20 cellular contexts compared by ENCODE assay signal in genomic region chr13:95217920-95218830, GRCh38.
DNase-seq lines count a peak whose midpoint lies in the region; ATAC-seq, FAIRE-seq and TF ChIP-seq lines count a peak whose summit lies in the region.
"Had no signal": no experiment of that assay in that cellular context is flagged by ENCODE, and none has a peak within 500 bp of the region (broad histone marks: within the 10 kb centered on the region; RNA-seq: fewer than 3 reads in every experiment).

No MANE protein-coding gene starts in this region.

- peak overlapping the region; percentile 25 for H3K4me2 ChIP-seq in PC-9

- BruUV-seq in PC-9 (replicated peaks; lab: Mats Ljungman, UMichigan): no TSS peak

- peaks cover 18% of the 10 kb centered on the region for H3F3A ChIP-seq in PC-9 (ENCODE audit: insufficient read depth, low read depth)

- H3K4me3 ChIP-seq in PC-9: no peak overlapping the region

- no peaks in the 10 kb centered on the region for H3K9me3 ChIP-seq in PC-9 (ENCODE audit: insufficient read depth, low read depth)

- H2AFZ ChIP-seq in PC-9: no peak overlapping the region

- CTCF ChIA-PET in PC-9 (lab: Charles Lee): no interaction called here

- H3K27me3 ChIP-seq in PC-9 (ENCODE audit: insufficient read depth, low read depth): no peaks in the 10 kb centered on the region

- peak overlapping the region; percentile 25 for H3K27ac ChIP-seq in PC-9

- no peak for TF ChIP-seq CTCF in PC-9 (conservative IDR thresholded peaks at IDR 0.05)

- POLR2A ChIA-PET in PC-9 (lab: Charles Lee; ENCODE audit: unreplicated experiment): no interaction called here

- no peak for ATAC-seq in HG02759 (IDR thresholded peaks at IDR 0.05; ENCODE audit: unreplicated experiment)

- peak; percentile 90 for FAIRE-seq in islet of Langerhans (lab: Jason Lieb, UNC)
- FAIRE-seq: H1 had no signal

- H4K20me1 ChIP-seq in PC-9 (ENCODE audit: insufficient read depth): no peaks in the 10 kb centered on the region

- intact Hi-C loops in PC-9 (cut with micrococcal nuclease; ENCODE audit: unreplicated experiment): no loop called here
- intact Hi-C loops in posterior cingulate gyrus (cut with DNase I): no loop called here

- no peaks in the 10 kb centered on the region for H3K9me2 ChIP-seq in PC-9 (ENCODE audit: insufficient read depth)

- H3K4me1 ChIP-seq in PC-9 (replicated peaks; ENCODE audit: insufficient read depth): peaks cover 54% of the 10 kb centered on the region

- in situ Hi-C loops in Caki2 (cut with HindIII; ENCODE audit: low pct_unique_long_range_greater_than_20kb, low sequenced_read_pairs): no loop called here

- DNase-seq in Caki2 (ENCODE audit: low read depth): peak; percentile 29
- DNase-seq in HT-29 (ENCODE audit: low spot score): peak; percentile 49
- DNase-seq in PC-9: peak in 1 of 2 experiments; percentile 91
- DNase-seq in posterior cingulate gyrus: no peak
- DNase-seq in NK-92 treated with Interleukin-12 subunit alpha and Interleukin-12 subunit beta, amount 100 ng/mL, for 24 hours (lab: John Stamatoyannopoulos, UW): no peak
- no peak for DNase-seq in GOT3 (lab: John Stamatoyannopoulos, UW)
- DNase-seq: ACHN, AML-193, COR-L47, DMS79, Karpas-422, MM.1S, NCI-H1105 treated with DMSO at 0.1 percent for 48 hours, NCI-H187 treated with DMSO at 0.1 percent for 48 hours, NCI-H446, NCI-H69, SIG-M5 had no signal

- H3K79me2 ChIP-seq in PC-9 (ENCODE audit: low read depth): no peaks in the 10 kb centered on the region

- H3K36me3 ChIP-seq in PC-9 (ENCODE audit: low read depth): no peaks in the 10 kb centered on the region

Comparison
In these comparisons a context has a peak if more than half of its experiments do, and no peak if none do; other contexts are left out.
1. DNase-seq: peak in Caki2 (single experiment) and HT-29 (single experiment); none in posterior cingulate gyrus (0 of 10), NK-92 treated with Interleukin-12 subunit alpha and Interleukin-12 subunit beta, amount 100 ng/mL, for 24 hours (single experiment) and GOT3 (single experiment).